Comparison of ENCODE assay signal across 9 cellular contexts in genomic region chrX:96683997-96684338, GRCh38. TPM values are rescaled to one million over a fixed set of nuclear protein-coding genes. Genes with fewer than 3 reads are reported as not detected.
DNase-seq lines count a peak whose midpoint lies in the region; ATAC-seq and TF ChIP-seq lines count a peak whose summit lies in the region.
"Had no signal": no experiment of that assay in that cellular context is flagged by ENCODE, and none has a peak within 500 bp of the region (broad histone marks: within the 10 kb centered on the region; RNA-seq: fewer than 3 reads in every experiment).

No MANE protein-coding gene starts in this region.

- no peak for DNase-seq in CD14-positive monocyte (ENCODE audit: low spot score)
- no peak for DNase-seq in T-helper 17 cell
- no peak for DNase-seq in upper lobe of left lung
- DNase-seq in sciatic nerve (ENCODE audit: low spot score) = no peak
- DNase-seq in GM13977 (ENCODE audit: low spot score) = no peak
- DNase-seq in activated CD4-positive, alpha-beta T cell treated with anti-CD3 and anti-CD28 coated beads for 4 hours = no peak

- H3K36me3 Mint-ChIP-seq in CD14-positive monocyte = no peaks in the 10 kb centered on the region
- H3K36me3 Mint-ChIP-seq in T-helper 17 cell (ENCODE audit: low read depth) = peaks cover 2% of the 10 kb centered on the region

- H3K4me3 ChIP-seq in iPS-18a (ENCODE audit: low read length) = peak overlapping the region; percentile 89
- H3K4me3 ChIP-seq in upper lobe of left lung = peak overlapping the region in 3 of 4 donors; percentile 62 to 76 (median 70)
- H3K4me3 ChIP-seq: K562 had no signal

- no peak for TF ChIP-seq POLR2A in upper lobe of left lung (IDR thresholded peaks at IDR 0.05)

- in situ Hi-C loops in GM13977 (cut with MboI; ENCODE audit: low pct_unique_long_range_greater_than_20kb, low sequenced_read_pairs, unreplicated experiment) = no loop called here

- no peaks in the 10 kb centered on the region for H3K9me3 ChIP-seq in T-helper 17 cell (ENCODE audit: control insufficient read depth, low read length, poor library complexity, severe bottlenecking)
- no peaks in the 10 kb centered on the region for H3K9me3 ChIP-seq in iPS-18a (ENCODE audit: control insufficient read depth, low read depth, low read length)
- H3K9me3 ChIP-seq in upper lobe of left lung = no peaks in the 10 kb centered on the region

- intact Hi-C loops in CD14-positive monocyte (cut with micrococcal nuclease) = no loop called here
- intact Hi-C loops in sciatic nerve (cut with DNase I) = no loop called here

- ATAC-seq in GM21717 (IDR thresholded peaks at IDR 0.05; ENCODE audit: unreplicated experiment) (peak; percentile 0), T-helper 17 cell (no peak), upper lobe of left lung (ENCODE audit: low FRiP score in 2 of 2) (no peak), sciatic nerve (no peak)
- ATAC-seq: K562 had no signal

- TF ChIP-seq EP300 in upper lobe of left lung (IDR thresholded peaks at IDR 0.05) = no peak

- peak overlapping the region in 6 of 7 donors; percentile 19 to 97 (median 86) for H3K27ac Mint-ChIP-seq in CD14-positive monocyte
- peak overlapping the region; percentile 93 for H3K27ac Mint-ChIP-seq in T-helper 17 cell

- H3K27me3 ChIP-seq in iPS-18a (ENCODE audit: control insufficient read depth, insufficient read depth, low read length) (peaks cover 12% of the 10 kb centered on the region), upper lobe of left lung (peaks cover 0 to 6% (median 0%) of the 10 kb centered on the region in 4 donors)

- peaks cover 0 to 14% (median 2%) of the 10 kb centered on the region in 7 donors for H3K9me3 Mint-ChIP-seq in CD14-positive monocyte

- H3K27me3 Mint-ChIP-seq in CD14-positive monocyte (ENCODE audit: low read depth in 3 of 3) (peaks cover 0 to 21% (median 3%) of the 10 kb centered on the region in 3 donors), T-helper 17 cell (no peaks in the 10 kb centered on the region)

- H3K4me1 Mint-ChIP-seq in CD14-positive monocyte (peaks cover 28% of the 10 kb centered on the region), T-helper 17 cell (peaks cover 15% of the 10 kb centered on the region)

- peak overlapping the region; percentile 92 to 94 for H3K4me3 Mint-ChIP-seq in CD14-positive monocyte
- peak overlapping the region; percentile 98 for H3K4me3 Mint-ChIP-seq in T-helper 17 cell

- 24 to 43% methylated on average over 8 of the region's 8 CpGs for WGBS in upper lobe of left lung, 2 donors

- H3K27ac ChIP-seq in iPS-18a (ENCODE audit: low read length) (no peak overlapping the region), upper lobe of left lung (peak overlapping the region; percentile 82 to 88 (median 87))

- H3K4me1 ChIP-seq in iPS-18a (ENCODE audit: control insufficient read depth, low read depth, low read length) (peaks cover 28% of the 10 kb centered on the region), upper lobe of left lung (peaks cover 0 to 9% (median 0%) of the 10 kb centered on the region in 4 donors)

- TF ChIP-seq CTCF in CD14-positive monocyte (IDR thresholded peaks at IDR 0.05) (no peak), upper lobe of left lung (IDR thresholded peaks at IDR 0.05) (no peak), GM13977 (IDR thresholded peaks at IDR 0.05; ENCODE audit: extremely low read depth, insufficient read depth, missing control alignments) (no peak)

- H3K9ac ChIP-seq in iPS-18a (ENCODE audit: low read length) = peak overlapping the region; percentile 70

- H3K36me3 ChIP-seq in iPS-18a (ENCODE audit: control insufficient read depth, low read depth, low read length) = no peaks in the 10 kb centered on the region
- H3K36me3 ChIP-seq in upper lobe of left lung = no peaks in the 10 kb centered on the region

RNA-seq across cellular contexts. Expression of gene DIAPH2, which starts 0.7 kb away (rescaled TPM):
- polyA plus RNA-seq in CD14-positive monocyte = 10 to 100 TPM; 11.4 to 20.5 TPM
- total RNA-seq in T-helper 17 cell = 10 to 100 TPM; 12.5 to 18.3 TPM
- 100 to 1,000 TPM in 1 of 6 donors, 10 to 100 TPM in 5; 22.5 to 107 (median 44.1) TPM for total RNA-seq in upper lobe of left lung
- 34.5 TPM for total RNA-seq in sciatic nerve
